ENCODE assay signal across 19 cellular contexts in the genomic region with DNA sequence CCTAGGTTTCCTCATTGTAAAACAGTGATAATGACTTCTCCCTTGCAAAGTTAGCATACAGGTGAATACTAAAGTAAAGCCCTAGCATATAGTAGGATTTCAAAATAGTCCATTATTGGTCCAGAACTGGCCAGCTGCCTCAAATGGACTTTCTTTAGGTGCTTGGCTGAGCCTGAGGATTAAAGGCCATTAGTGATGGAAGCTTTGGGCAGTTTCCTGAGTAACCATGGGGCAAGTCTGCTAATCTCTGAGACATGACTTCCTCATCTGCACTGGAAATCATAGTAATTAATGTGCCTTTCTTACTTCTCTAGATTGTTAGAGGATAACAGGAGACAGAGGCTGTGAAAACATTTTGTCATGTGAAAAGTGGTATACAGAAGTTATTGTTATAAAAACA.
DNase-seq lines count a peak whose midpoint lies in the region; ATAC-seq and TF ChIP-seq lines count a peak whose summit lies in the region.
"Had no signal": no experiment of that assay in that cellular context is flagged by ENCODE, and none has a peak within 500 bp of the region (broad histone marks: within the 10 kb centered on the region; RNA-seq: fewer than 3 reads in every experiment).

No MANE protein-coding gene starts in this region.

- H3K27me3 Mint-ChIP-seq in chondrocyte (ENCODE audit: low read depth) (no peaks in the 10 kb centered on the region), mesothelial cell of epicardium (ENCODE audit: low read depth) (no peaks in the 10 kb centered on the region)

- peak overlapping the region; percentile 52 for H2AFZ ChIP-seq in ACC112 (ENCODE audit: low read length, unreplicated experiment)
- H2AFZ ChIP-seq: GM23248 had no signal

- H3K4me3 Mint-ChIP-seq in chondrocyte (ENCODE audit: unreplicated experiment) (no peak overlapping the region), mesothelial cell of epicardium (no peak overlapping the region)
- H3K4me3 Mint-ChIP-seq: IgD-negative memory B cell had no signal

- H3K27ac ChIP-seq in ACC112 (ENCODE audit: low read depth, low read length): 0 out of 2 replicates have a peak overlapping the region, but pooled peaks have one; percentile 9
- H3K27ac ChIP-seq: BLaER1, GM23248, SJSA1 had no signal

- H3K4me1 ChIP-seq in ACC112 (ENCODE audit: control insufficient read depth, insufficient read depth, low read length, unreplicated experiment): peaks cover 48% of the 10 kb centered on the region
- H3K4me1 ChIP-seq: BLaER1 had no signal

- peak overlapping the region; percentile 36; the same call in 1 of the 2 replicates for H3K4me3 ChIP-seq in ACC112 (ENCODE audit: low read depth, low read length)
- H3K4me3 ChIP-seq: BLaER1, GM12878, GM23248, SJSA1 had no signal

- peak; percentile 37 for DNase-seq in NCI-H524 treated with DMSO at 0.1 percent for 48 hours (lab: John Stamatoyannopoulos, UW)
- DNase-seq in chondrocyte (ENCODE audit: low spot score): no peak
- DNase-seq in mesothelial cell of epicardium (ENCODE audit: low spot score in 2 of 2, unreplicated experiment in 2 of 2): no peak
- no peak for DNase-seq in GM19240 (ENCODE audit: insufficient read length, low spot score)
- DNase-seq in DMS153 (lab: John Stamatoyannopoulos, UW): no peak
- DNase-seq: 8988T, DND-41, GDM1, GM23248, Kasumi-1, NCI-H1105 treated with DMSO at 0.1 percent for 48 hours, NCI-H187 had no signal

- no peaks in the 10 kb centered on the region for H3K36me3 ChIP-seq in ACC112 (ENCODE audit: insufficient read depth, low read length)
- H3K36me3 ChIP-seq: SJSA1 had no signal

- no peaks in the 10 kb centered on the region for H3K79me2 ChIP-seq in ACC112 (ENCODE audit: control insufficient read depth, insufficient read depth, low read length, unreplicated experiment)

- H3K9me3 Mint-ChIP-seq in chondrocyte (ENCODE audit: low read depth) (no peaks in the 10 kb centered on the region), mesothelial cell of epicardium (no peaks in the 10 kb centered on the region)

- TF ChIP-seq CTCF in chondrocyte (IDR thresholded peaks at IDR 0.05) (no peak), mesothelial cell of epicardium (IDR thresholded peaks at IDR 0.05; ENCODE audit: unreplicated experiment) (no peak)

- no peak for ATAC-seq in HG03139 (IDR thresholded peaks at IDR 0.05; ENCODE audit: unreplicated experiment)
- ATAC-seq in HG03025 (IDR thresholded peaks at IDR 0.05; ENCODE audit: low FRiP score, unreplicated experiment): no peak
- ATAC-seq: GM12878 had no signal

- H3K36me3 Mint-ChIP-seq in chondrocyte (ENCODE audit: low read depth): peaks cover 11% of the 10 kb centered on the region
- H3K36me3 Mint-ChIP-seq in mesothelial cell of epicardium: peaks cover 9% of the 10 kb centered on the region
- H3K36me3 Mint-ChIP-seq: IgD-negative memory B cell had no signal

- H3K27me3 ChIP-seq in ACC112 (ENCODE audit: insufficient read depth, low read length): no peaks in the 10 kb centered on the region
- H3K27me3 ChIP-seq: BLaER1, SJSA1 had no signal

- H3K4me1 Mint-ChIP-seq in chondrocyte (ENCODE audit: low read depth): peaks cover 72% of the 10 kb centered on the region
- H3K4me1 Mint-ChIP-seq in mesothelial cell of epicardium: peaks cover 59% of the 10 kb centered on the region
- H3K4me1 Mint-ChIP-seq: IgD-negative memory B cell had no signal

- H3K27ac Mint-ChIP-seq in chondrocyte (ENCODE audit: unreplicated experiment) (peak overlapping the region; percentile 50), mesothelial cell of epicardium (peak overlapping the region; percentile 6)
- H3K27ac Mint-ChIP-seq: IgD-negative memory B cell had no signal
